ENCODE assay signal across 8 cellular contexts in the genomic region with DNA sequence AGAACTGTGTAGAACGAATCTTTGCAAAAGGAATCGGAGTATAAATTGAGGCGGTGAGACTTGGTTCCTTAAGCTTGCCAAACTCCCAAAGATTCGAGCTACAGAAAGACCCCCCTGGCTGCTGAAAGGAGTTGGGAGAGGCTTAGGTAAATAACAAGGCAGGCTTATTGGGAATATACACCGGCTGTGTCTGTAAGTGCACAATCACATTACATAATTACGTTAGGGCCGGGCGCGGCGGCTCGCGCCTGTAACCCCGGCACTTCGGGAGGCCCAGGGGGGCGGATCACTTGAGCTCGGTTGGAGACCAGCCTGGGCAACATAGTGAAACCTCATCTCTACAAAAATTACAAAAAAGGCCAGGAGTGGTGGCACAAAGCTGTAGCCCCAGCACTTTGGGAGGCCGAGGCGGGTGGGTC. TPM values are rescaled to one million over a fixed set of nuclear protein-coding genes. Genes with fewer than 3 reads are reported as not detected.
DNase-seq lines count a peak whose midpoint lies in the region; ATAC-seq and TF ChIP-seq lines count a peak whose summit lies in the region.

No MANE protein-coding gene starts in this region.

- no peaks in the 10 kb centered on the region for H3K27me3 Mint-ChIP-seq in MCF 10A (ENCODE audit: insufficient read depth, unreplicated experiment)

- no peak for ATAC-seq in lung (ENCODE audit: insufficient read depth, low FRiP score)
- no peak for ATAC-seq in GM19455 (IDR thresholded peaks at IDR 0.05; ENCODE audit: unreplicated experiment)
- ATAC-seq in HG02759 (IDR thresholded peaks at IDR 0.05; ENCODE audit: unreplicated experiment) = no peak

- peak; percentile 19 for DNase-seq in NCI-H1436 treated with DMSO at 0.1 percent for 48 hours (lab: John Stamatoyannopoulos, UW)
- no peak for DNase-seq in NCI-H1436 (lab: John Stamatoyannopoulos, UW)
- peak; percentile 82 for DNase-seq in NCI-H748 (lab: John Stamatoyannopoulos, UW; ENCODE audit: unreplicated experiment)
- DNase-seq in MCF 10A (ENCODE audit: unreplicated experiment) = no peak
- DNase-seq in lung (ENCODE audit: low spot score) = no peak
- DNase-seq in vagina (ENCODE audit: extremely low spot score in 2 of 2) = no peak

- H3K27me3 ChIP-seq in lung (ENCODE audit: control insufficient read depth, insufficient read depth) = no peaks in the 10 kb centered on the region
- H3K27me3 ChIP-seq in vagina = no peaks in the 10 kb centered on the region

- H3K4me3 ChIP-seq in lung = peak overlapping the region; percentile 25
- H3K4me3 ChIP-seq in vagina = peak overlapping the region; percentile 44 to 56

- H3K36me3 ChIP-seq in lung (ENCODE audit: control insufficient read depth in 2 of 2, insufficient read depth in 2 of 2, low read length in 2 of 2) (no peaks in the 10 kb centered on the region), vagina (no peaks in the 10 kb centered on the region)

- H3K9me3 ChIP-seq in lung (ENCODE audit: control insufficient read depth in 2 of 2, insufficient read depth in 1 of 2, low read length in 1 of 2) = no peaks in the 10 kb centered on the region
- no peaks in the 10 kb centered on the region for H3K9me3 ChIP-seq in vagina

- intact Hi-C loops in MCF 10A (cut with micrococcal nuclease) = loop anchor here (5.0 kb wide), 1 partner anchor 76 kb away; a partner anchor contains a TSS
- intact Hi-C loops in vagina (cut with DNase I) = no loop called here

- no peak for TF ChIP-seq POLR2A in vagina (IDR thresholded peaks at IDR 0.05)

- H3K4me1 ChIP-seq in lung (ENCODE audit: control insufficient read depth in 2 of 2, insufficient read depth in 2 of 2, low read length in 2 of 2) (peaks cover 0 to 3% of the 10 kb centered on the region in 2 donors), vagina (peaks cover 17% of the 10 kb centered on the region)

- no peaks in the 10 kb centered on the region for H3K9me3 Mint-ChIP-seq in MCF 10A (ENCODE audit: unreplicated experiment)

- 16 to 19% methylated on average over 18 of the region's 18 CpGs for WGBS in lung, 2 donors

- TF ChIP-seq CTCF in MCF 10A (IDR thresholded peaks at IDR 0.05; ENCODE audit: unreplicated experiment) (no peak), lung (IDR thresholded peaks at IDR 0.05; ENCODE audit: control extremely low read depth, extremely low read depth) (no peak), vagina (IDR thresholded peaks at IDR 0.05) (no peak)

- H3K36me3 Mint-ChIP-seq in MCF 10A (ENCODE audit: insufficient read depth, unreplicated experiment) = peaks cover 8% of the 10 kb centered on the region

- H3K4me3 Mint-ChIP-seq in MCF 10A (ENCODE audit: unreplicated experiment) = peak overlapping the region; percentile 74

- CTCF ChIA-PET in MCF 10A (lab: Yijun Ruan, JAX) = interaction anchor here (0.5 to 4.2 kb wide), 21 partner anchors 8 to 1326 kb away, joined by 3 to 34 read pairs (median 4); a partner anchor contains a TSS

- BruUV-seq in MCF 10A (replicated peaks; lab: Mats Ljungman, UMichigan) = no TSS peak

- peak overlapping the region; percentile 94 for H3K27ac Mint-ChIP-seq in MCF 10A (ENCODE audit: low read depth, unreplicated experiment)

- peaks cover 8% of the 10 kb centered on the region for H3K4me1 Mint-ChIP-seq in MCF 10A (ENCODE audit: insufficient read depth, unreplicated experiment)

- H3K27ac ChIP-seq in lung (ENCODE audit: low read depth in 1 of 2, low read length in 1 of 2) (peak overlapping the region in 1 of 2 donors; percentile 44), vagina (peak overlapping the region; percentile 67)

- POLR2A ChIA-PET in MCF 10A (lab: Yijun Ruan, JAX) = interaction anchor here (0.6 to 2.7 kb wide), 12 partner anchors 9 to 436 kb away, joined by 3 to 19 read pairs (median 4); a partner anchor contains a TSS

RNA-seq across cellular contexts. Expression of a gene that starts 12.2 kb away (rescaled TPM):
- total RNA-seq in MCF 10A (2022) = 15.3 and 22.0 TPM in 2 replicates
- 10 to 100 TPM; 12.4 to 42.4 TPM for total RNA-seq in lung
- 10 to 100 TPM; 10.1 to 54.4 TPM for polyA plus RNA-seq in lung
- total RNA-seq in vagina = 36.3 TPM

RNA-seq across cellular contexts. Expression of a gene that starts 16.6 kb away (rescaled TPM):
- 0.44 and 0.68 TPM in 2 replicates for total RNA-seq in MCF 10A (2022)
- 1 to 10 TPM in 1 of 2 donors, under 1 TPM in 1; 0.31 to 1.0 TPM for total RNA-seq in lung
- polyA plus RNA-seq in lung = 1 to 10 TPM in 1 of 2 donors, under 1 TPM in 1; 0.35 to 1.2 TPM
- 0.49 TPM for total RNA-seq in vagina

Comparison
In these comparisons a context has a peak if more than half of its experiments do, and no peak if none do; other contexts are left out.
1. DNase-seq: peak in NCI-H1436 treated with DMSO at 0.1 percent for 48 hours (single experiment) and NCI-H748 (single experiment); none in NCI-H1436 (single experiment), MCF 10A (single experiment), lung (single experiment) and vagina (0 of 2).